10 cellular contexts compared by ENCODE assay signal in genomic region chr9:121326130-121326838, GRCh38. TPM values are rescaled to one million over a fixed set of nuclear protein-coding genes. Genes with fewer than 3 reads are reported as not detected.
DNase-seq lines count a peak whose midpoint lies in the region; ATAC-seq and TF ChIP-seq lines count a peak whose summit lies in the region.
"Had no signal": no experiment of that assay in that cellular context is flagged by ENCODE, and none has a peak within 500 bp of the region (broad histone marks: within the 10 kb centered on the region; RNA-seq: fewer than 3 reads in every experiment).

No MANE protein-coding gene starts in this region.

- H2BK5ac ChIP-seq in neuronal stem cell (ENCODE audit: low read length), result no peak overlapping the region

- no peak overlapping the region for H3K4me2 ChIP-seq in neuronal stem cell (ENCODE audit: insufficient read depth, low read length, poor library complexity, severe bottlenecking)

- H3K23ac ChIP-seq in neuronal stem cell (ENCODE audit: low read depth, low read length, poor library complexity), result no peak overlapping the region

- H2AFZ ChIP-seq in neuronal stem cell (ENCODE audit: low read length), result peak overlapping the region; percentile 27

- ATAC-seq in SK-N-SH treated with all-trans-retinoic acid at 6 μM for 48 hours, result no peak; the same call in 2 of the 3 replicates
- no peak for ATAC-seq in GM18511 (IDR thresholded peaks at IDR 0.05; ENCODE audit: unreplicated experiment)

- peaks cover 18 to 32% (median 22%) of the 10 kb centered on the region in 3 donors for H3K4me1 Mint-ChIP-seq in CD8-positive, alpha-beta memory T cell
- H3K4me1 Mint-ChIP-seq: B cell had no signal

- peaks cover 11 to 12% of the 10 kb centered on the region in 2 donors for H3K4me1 ChIP-seq in neuronal stem cell (ENCODE audit: control insufficient read depth in 2 of 2, insufficient read depth in 1 of 2, low read depth in 1 of 2, low read length in 2 of 2)
- peaks cover 1% of the 10 kb centered on the region for H3K4me1 ChIP-seq in CD8-positive, alpha-beta memory T cell (ENCODE audit: insufficient read depth, low read length)

- no peak overlapping the region for H4K8ac ChIP-seq in neuronal stem cell (ENCODE audit: low read depth, low read length)

- no peak for TF ChIP-seq CTCF in fibroblast of villous mesenchyme (IDR thresholded peaks at IDR 0.05; ENCODE audit: insufficient read depth, low read depth, low read length)

- peaks cover 0 to 22% of the 10 kb centered on the region in 2 donors for H3K36me3 ChIP-seq in neuronal stem cell (replicated peaks in 1 of 2; ENCODE audit: control insufficient read depth in 2 of 2, insufficient read depth in 2 of 2, low read length in 2 of 2)
- H3K36me3 ChIP-seq in CD8-positive, alpha-beta memory T cell (ENCODE audit: insufficient read depth, low read length), result no peaks in the 10 kb centered on the region

- no peak overlapping the region for H4K91ac ChIP-seq in neuronal stem cell (ENCODE audit: low read depth, low read length, poor library complexity)

- peaks cover 3 to 30% (median 9%) of the 10 kb centered on the region in 3 donors for H3K36me3 Mint-ChIP-seq in CD8-positive, alpha-beta memory T cell

- peak overlapping the region; percentile 4 for H2BK12ac ChIP-seq in neuronal stem cell (ENCODE audit: low read length)

- no peaks in the 10 kb centered on the region for H3K9me3 Mint-ChIP-seq in CD8-positive, alpha-beta memory T cell
- H3K9me3 Mint-ChIP-seq: memory B cell had no signal

- no peak overlapping the region for H3K9ac ChIP-seq in neuronal stem cell (ENCODE audit: low read depth, low read length, poor library complexity)

- H3K79me1 ChIP-seq in neuronal stem cell (ENCODE audit: low read depth, low read length), result no peaks in the 10 kb centered on the region

- H2AK5ac ChIP-seq in neuronal stem cell (ENCODE audit: low read depth, low read length), result no peak overlapping the region

- no peak overlapping the region for H3K4ac ChIP-seq in neuronal stem cell (ENCODE audit: low read length)

- H3K4me3 Mint-ChIP-seq in CD8-positive, alpha-beta memory T cell, result no peak overlapping the region
- H3K4me3 Mint-ChIP-seq: B cell, memory B cell had no signal

- no peak overlapping the region for H2BK15ac ChIP-seq in neuronal stem cell (ENCODE audit: low read length)

- H3K18ac ChIP-seq in neuronal stem cell (ENCODE audit: low read length), result peak overlapping the region; percentile 20

- no CpG with 5 or more reads among the region's 19 CpGs for WGBS in neuronal stem cell (ENCODE audit: extremely low coverage in 2 of 2, insufficient read length in 2 of 2, insufficient replicate concordance in 1 of 2), 2 donors

- H3K27me3 ChIP-seq in neuronal stem cell (ENCODE audit: control insufficient read depth in 3 of 3, insufficient read depth in 3 of 3, low read depth in 1 of 3, low read length in 3 of 3), result no peaks in the 10 kb centered on the region
- H3K27me3 ChIP-seq in CD8-positive, alpha-beta memory T cell (ENCODE audit: insufficient read depth, low read length, poor library complexity, severe bottlenecking), result no peaks in the 10 kb centered on the region

- CTCF ChIA-PET in CD8-positive, alpha-beta memory T cell (lab: Charles Lee), result interaction anchor here (1.1 to 1.4 kb wide), 2 partner anchors 50 to 56 kb away, joined by 3 read pairs; no protein-coding TSS in a partner anchor

- H3K4me3 ChIP-seq in fibroblast of villous mesenchyme (ENCODE audit: low read depth, low read length) (no peak overlapping the region), neuronal stem cell (ENCODE audit: low read length in 2 of 2) (no peak overlapping the region)
- H3K4me3 ChIP-seq in CD8-positive, alpha-beta memory T cell (ENCODE audit: low read length), result no peak overlapping the region

- no peak overlapping the region for H3K14ac ChIP-seq in neuronal stem cell (ENCODE audit: low read length)

- no peaks in the 10 kb centered on the region for H3K9me3 ChIP-seq in neuronal stem cell (replicated peaks in 1 of 2; ENCODE audit: control insufficient read depth in 2 of 2, insufficient read depth in 1 of 2, low read depth in 1 of 2, low read length in 2 of 2)
- H3K9me3 ChIP-seq in CD8-positive, alpha-beta memory T cell (ENCODE audit: low read length), result no peaks in the 10 kb centered on the region

- no peak overlapping the region for H2BK120ac ChIP-seq in neuronal stem cell (ENCODE audit: low read depth, low read length)

- H3K27ac Mint-ChIP-seq in CD8-positive, alpha-beta memory T cell, result no peak overlapping the region
- H3K27ac Mint-ChIP-seq: B cell, memory B cell had no signal

- POLR2A ChIA-PET in CD8-positive, alpha-beta memory T cell (lab: Charles Lee), result interaction anchor here (0.6 kb wide), 1 partner anchor 623 kb away, joined by 3 read pairs; no protein-coding TSS in a partner anchor

- DNase-seq in SIG-M5 treated with dmso at 0.1 percent for 504 hours (lab: John Stamatoyannopoulos, UW; ENCODE audit: unreplicated experiment) (peak; percentile 19), SIG-M5 (lab: John Stamatoyannopoulos, UW) (no peak), fibroblast of villous mesenchyme (ENCODE audit: low read depth) (peak; percentile 63), neuronal stem cell (ENCODE audit: low spot score) (peak; percentile 4), superior temporal gyrus (ENCODE audit: extremely low spot score) (no peak)
- DNase-seq in CD8-positive, alpha-beta memory T cell, result no peak

- H3K27me3 Mint-ChIP-seq in CD8-positive, alpha-beta memory T cell, result no peaks in the 10 kb centered on the region
- H3K27me3 Mint-ChIP-seq: B cell, memory B cell had no signal

- H3K27ac ChIP-seq in neuronal stem cell (replicated peaks; ENCODE audit: low read length), result no peak overlapping the region
- H3K27ac ChIP-seq in CD8-positive, alpha-beta memory T cell (ENCODE audit: low read depth, low read length), result no peak overlapping the region

TF ChIP-seq in SK-N-SH treated with all-trans-retinoic acid at 6 μM for 48 hours, 23 proteins besides CTCF, POLR2A, EP300 and RAD21 (continues in another document):
- TF ChIP-seq POU6F1 (CRISPR knock-in tag; IDR thresholded peaks at IDR 0.05; ENCODE audit: borderline replicate concordance, low read depth), result no peak
- no peak for TF ChIP-seq CSRNP3 (CRISPR knock-in tag; IDR thresholded peaks at IDR 0.05)
- TF ChIP-seq, protein P1, sequence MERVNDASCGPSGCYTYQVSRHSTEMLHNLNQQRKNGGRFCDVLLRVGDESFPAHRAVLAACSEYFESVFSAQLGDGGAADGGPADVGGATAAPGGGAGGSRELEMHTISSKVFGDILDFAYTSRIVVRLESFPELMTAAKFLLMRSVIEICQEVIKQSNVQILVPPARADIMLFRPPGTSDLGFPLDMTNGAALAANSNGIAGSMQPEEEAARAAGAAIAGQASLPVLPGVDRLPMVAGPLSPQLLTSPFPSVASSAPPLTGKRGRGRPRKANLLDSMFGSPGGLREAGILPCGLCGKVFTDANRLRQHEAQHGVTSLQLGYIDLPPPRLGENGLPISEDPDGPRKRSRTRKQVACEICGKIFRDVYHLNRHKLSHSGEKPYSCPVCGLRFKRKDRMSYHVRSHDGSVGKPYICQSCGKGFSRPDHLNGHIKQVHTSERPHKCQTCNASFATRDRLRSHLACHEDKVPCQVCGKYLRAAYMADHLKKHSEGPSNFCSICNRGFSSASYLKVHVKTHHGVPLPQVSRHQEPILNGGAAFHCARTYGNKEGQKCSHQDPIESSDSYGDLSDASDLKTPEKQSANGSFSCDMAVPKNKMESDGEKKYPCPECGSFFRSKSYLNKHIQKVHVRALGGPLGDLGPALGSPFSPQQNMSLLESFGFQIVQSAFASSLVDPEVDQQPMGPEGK (CRISPR knock-in tag; IDR thresholded peaks at IDR 0.05; ENCODE audit: borderline replicate concordance), result no peak
- no peak for TF ChIP-seq ZFP30 (CRISPR knock-in tag; IDR thresholded peaks at IDR 0.05)
- no peak for TF ChIP-seq GLIS3 (CRISPR knock-in tag; IDR thresholded peaks at IDR 0.05)
- no peak for TF ChIP-seq ARNTL (CRISPR knock-in tag; IDR thresholded peaks at IDR 0.05; ENCODE audit: borderline replicate concordance, low read depth)
- no peak for TF ChIP-seq TCF4 (CRISPR knock-in tag; IDR thresholded peaks at IDR 0.05; ENCODE audit: borderline replicate concordance)
- TF ChIP-seq RARB (CRISPR knock-in tag; IDR thresholded peaks at IDR 0.05), result no peak
- TF ChIP-seq ZNF70 (CRISPR knock-in tag; IDR thresholded peaks at IDR 0.05), result no peak
- no peak for TF ChIP-seq BACH2 (CRISPR knock-in tag; IDR thresholded peaks at IDR 0.05; ENCODE audit: borderline replicate concordance)
- TF ChIP-seq ZNF8 (CRISPR knock-in tag; IDR thresholded peaks at IDR 0.05), result no peak

RNA-seq across cellular contexts. Expression of gene STOM, which starts 43.8 kb away (rescaled TPM):
- 118 and 168 TPM in 2 replicates for total RNA-seq in fibroblast of villous mesenchyme
- polyA plus RNA-seq in neuronal stem cell (2013, experiment 1 of 2), result 29.9 TPM
- polyA plus RNA-seq in neuronal stem cell (2013, experiment 2 of 2), result 33.0 TPM
- 10 to 100 TPM; 63.0 to 67.3 TPM for total RNA-seq in CD8-positive, alpha-beta memory T cell
- polyA plus RNA-seq in CD8-positive, alpha-beta memory T cell, result 315 TPM

RNA-seq across cellular contexts. Expression of gene GSN, which starts 58.3 kb away (rescaled TPM):
- 254 and 283 TPM in 2 replicates for total RNA-seq in fibroblast of villous mesenchyme
- polyA plus RNA-seq in neuronal stem cell (2013, experiment 1 of 2), result 29.4 TPM
- polyA plus RNA-seq in neuronal stem cell (2013, experiment 2 of 2), result 28.1 TPM
- 1 to 10 TPM; 4.1 to 4.2 TPM for total RNA-seq in CD8-positive, alpha-beta memory T cell
- 6.3 TPM for polyA plus RNA-seq in CD8-positive, alpha-beta memory T cell

Comparison
In these comparisons a context has a peak if more than half of its experiments do, and no peak if none do; other contexts are left out.
1. DNase-seq: peak in SIG-M5 treated with dmso at 0.1 percent for 504 hours (single experiment), fibroblast of villous mesenchyme (single experiment) and neuronal stem cell (single experiment); none in SIG-M5 (single experiment), superior temporal gyrus (single experiment) and CD8-positive, alpha-beta memory T cell (0 of 5).
2. RNA of gene GSN, which starts 58.3 kb away (total RNA-seq): 254 to 283 TPM in fibroblast of villous mesenchyme; 4.1 to 4.2 TPM in CD8-positive, alpha-beta memory T cell; every median in the first group is over 10 times any median in the second.